Comparison of ENCODE assay signal across 27 cellular contexts in genomic region chr11:68641880-68642279, GRCh38. TPM values are rescaled to one million over a fixed set of nuclear protein-coding genes. Genes with fewer than 3 reads are reported as not detected.
DNase-seq lines count a peak whose midpoint lies in the region; ATAC-seq, FAIRE-seq and TF ChIP-seq lines count a peak whose summit lies in the region.
"Had no signal": no experiment of that assay in that cellular context is flagged by ENCODE, and none has a peak within 500 bp of the region (broad histone marks: within the 10 kb centered on the region; RNA-seq: fewer than 3 reads in every experiment).

No MANE protein-coding gene starts in this region.

- DNase-seq in SK-N-SH = peak; percentile 12
- DNase-seq in 8988T = peak; percentile 5
- peak; percentile 17 for DNase-seq in Karpas-422
- DNase-seq in endodermal cell = peak; percentile 64
- no peak for DNase-seq in cerebellar cortex (ENCODE audit: low spot score)
- DNase-seq in RCC 7860 (ENCODE audit: low spot score) = no peak
- DNase-seq: ACHN; AML-193; BE2C; Calu3; CD4-positive, alpha-beta T cell; COR-L47; DMS53; DMS79 treated with DMSO at 0.1 percent for 48 hours; GF-D8; HCEC 1CT had no signal

- H3K4me3 Mint-ChIP-seq in endodermal cell = no peak overlapping the region
- no peak overlapping the region for H3K4me3 Mint-ChIP-seq in stimulated activated memory B cell treated with anti-CD40 and anti-IgM and Interleukin-4, amounts not matched to agents 10 μg/mL and 1 μg/mL and 100 μg/mL, for 72 hours
- H3K4me3 Mint-ChIP-seq: CD14-positive monocyte; CD4-positive, alpha-beta T cell; GM23338 had no signal

- H4K20me1 ChIP-seq in SK-N-SH (ENCODE audit: insufficient read depth) (no peaks in the 10 kb centered on the region), Karpas-422 (ENCODE audit: insufficient read depth, low read depth, low read length) (no peaks in the 10 kb centered on the region)
- H4K20me1 ChIP-seq: BLaER1 treated with 17β-estradiol and CSF1 and Interleukin-3, amounts not matched to agents 10 nM and 100 nM had no signal

- no peaks in the 10 kb centered on the region for H3K79me2 ChIP-seq in SK-N-SH (ENCODE audit: insufficient read depth)
- H3K79me2 ChIP-seq in Karpas-422 (ENCODE audit: low read length) = no peaks in the 10 kb centered on the region

- no peak overlapping the region for H3K27ac ChIP-seq in SK-N-SH (ENCODE audit: low read depth in 2 of 2, low read length in 1 of 2)
- H3K27ac ChIP-seq in Karpas-422 (ENCODE audit: low read length) = no peak overlapping the region
- H3K27ac ChIP-seq in endodermal cell (ENCODE audit: low read depth, low read length) = no peak overlapping the region
- H3K27ac ChIP-seq: 22Rv1; A549; BLaER1 treated with 17β-estradiol and CSF1 and Interleukin-3, amounts not matched to agents 10 nM and 100 nM had no signal

- H3K4me2 ChIP-seq in SK-N-SH (no peak overlapping the region), Karpas-422 (ENCODE audit: low read depth, low read length, poor library complexity, severe bottlenecking) (no peak overlapping the region)
- H3K4me2 ChIP-seq: A549; BLaER1 treated with 17β-estradiol and CSF1 and Interleukin-3, amounts not matched to agents 10 nM and 100 nM; GM23338 had no signal

- WGBS in SK-N-SH (ENCODE audit: low lambda C conversion rate) = 84% methylated on average over 13 of the region's 15 CpGs
- 96 to 98% methylated on average over 13 to 15 of the region's 15 CpGs for WGBS in endodermal cell (ENCODE audit: insufficient coverage in 1 of 2, insufficient read length in 1 of 2), 2 experiments

- peaks cover 6% of the 10 kb centered on the region for H3K36me3 Mint-ChIP-seq in endodermal cell (ENCODE audit: low read depth)
- no peaks in the 10 kb centered on the region for H3K36me3 Mint-ChIP-seq in stimulated activated memory B cell treated with anti-CD40 and anti-IgM and Interleukin-4, amounts not matched to agents 10 μg/mL and 1 μg/mL and 100 μg/mL, for 72 hours

- no peaks in the 10 kb centered on the region for H3K36me3 ChIP-seq in SK-N-SH (replicated peaks in 1 of 2; ENCODE audit: control insufficient read depth in 1 of 2, insufficient read depth in 2 of 2, low read length in 1 of 2)
- H3K36me3 ChIP-seq in Karpas-422 (ENCODE audit: insufficient read depth, low read length) = no peaks in the 10 kb centered on the region
- no peaks in the 10 kb centered on the region for H3K36me3 ChIP-seq in endodermal cell (ENCODE audit: control insufficient read depth, insufficient read depth, low read length)
- H3K36me3 ChIP-seq: BE2C; BLaER1 treated with 17β-estradiol and CSF1 and Interleukin-3, amounts not matched to agents 10 nM and 100 nM had no signal

- no peaks in the 10 kb centered on the region; a peak in 1 of 4 replicates for H3K4me1 ChIP-seq in SK-N-SH (ENCODE audit: control insufficient read depth in 1 of 2, insufficient read depth in 2 of 2, low read depth in 1 of 2, low read length in 1 of 2)
- no peaks in the 10 kb centered on the region for H3K4me1 ChIP-seq in Karpas-422 (ENCODE audit: low read length)
- no peaks in the 10 kb centered on the region for H3K4me1 ChIP-seq in endodermal cell (ENCODE audit: control insufficient read depth, insufficient read depth, low read length)
- H3K4me1 ChIP-seq: A549; BE2C; BLaER1 treated with 17β-estradiol and CSF1 and Interleukin-3, amounts not matched to agents 10 nM and 100 nM had no signal

- no peak for TF ChIP-seq EP300 in SK-N-SH (IDR thresholded peaks at IDR 0.05; ENCODE audit: borderline replicate concordance in 1 of 2, low read depth in 1 of 2, low read length in 1 of 2)

- TF ChIP-seq CTCF in SK-N-SH (IDR thresholded peaks at IDR 0.05) (no peak), endodermal cell (conservative IDR thresholded peaks at IDR 0.05) (no peak)

- ATAC-seq in SK-N-SH treated with all-trans-retinoic acid at 6 μM for 48 hours = no peak
- no peak for ATAC-seq in stimulated activated memory B cell treated with anti-CD40 and anti-IgM and Interleukin-4, amounts not matched to agents 10 μg/mL and 1 μg/mL and 100 μg/mL, for 72 hours
- ATAC-seq: A549, GM23338 had no signal

- no peaks in the 10 kb centered on the region for H3K27me3 Mint-ChIP-seq in endodermal cell (ENCODE audit: insufficient read depth)
- H3K27me3 Mint-ChIP-seq in stimulated activated memory B cell treated with anti-CD40 and anti-IgM and Interleukin-4, amounts not matched to agents 10 μg/mL and 1 μg/mL and 100 μg/mL, for 72 hours = peaks cover 6% of the 10 kb centered on the region

- H3K27ac Mint-ChIP-seq in endodermal cell = no peak overlapping the region
- no peak overlapping the region for H3K27ac Mint-ChIP-seq in stimulated activated memory B cell treated with anti-CD40 and anti-IgM and Interleukin-4, amounts not matched to agents 10 μg/mL and 1 μg/mL and 100 μg/mL, for 72 hours
- H3K27ac Mint-ChIP-seq: CD14-positive monocyte; CD4-positive, alpha-beta T cell; GM23338 had no signal

- H3K4me3 ChIP-seq in SK-N-SH (ENCODE audit: low read depth in 2 of 2, low read length in 1 of 2) (no peak overlapping the region), Karpas-422 (ENCODE audit: low read length) (no peak overlapping the region), endodermal cell (ENCODE audit: low read length) (no peak overlapping the region)
- H3K4me3 ChIP-seq: A549; BLaER1 treated with 17β-estradiol and CSF1 and Interleukin-3, amounts not matched to agents 10 nM and 100 nM; GM23338 had no signal

- FAIRE-seq in RCC 7860 (lab: Jason Lieb, UNC) = no peak
- FAIRE-seq: A549, GM12891, GM18507, H54 had no signal

- no peak overlapping the region for H2AFZ ChIP-seq in SK-N-SH (ENCODE audit: low read depth)
- H2AFZ ChIP-seq in Karpas-422 (ENCODE audit: low read length) = no peak overlapping the region
- H2AFZ ChIP-seq: GM23338 had no signal

- POLR2A ChIA-PET in SK-N-SH (lab: Yijun Ruan, JAX) = no interaction called here

- peaks cover 15% of the 10 kb centered on the region for H3K4me1 Mint-ChIP-seq in endodermal cell
- no peaks in the 10 kb centered on the region for H3K4me1 Mint-ChIP-seq in stimulated activated memory B cell treated with anti-CD40 and anti-IgM and Interleukin-4, amounts not matched to agents 10 μg/mL and 1 μg/mL and 100 μg/mL, for 72 hours

- TF ChIP-seq RAD21 in SK-N-SH (IDR thresholded peaks at IDR 0.05; ENCODE audit: low read length) = no peak

- H3F3A ChIP-seq in SK-N-SH (replicated peaks; ENCODE audit: insufficient read depth) = no peaks in the 10 kb centered on the region

- CTCF ChIA-PET in SK-N-SH (lab: Yijun Ruan, JAX) = no interaction called here

- H3K9ac ChIP-seq in SK-N-SH (no peak overlapping the region), Karpas-422 (ENCODE audit: low read length) (no peak overlapping the region), endodermal cell (ENCODE audit: extremely low read depth, low read length, poor library complexity, severe bottlenecking) (no peak overlapping the region)
- H3K9ac ChIP-seq: BLaER1 treated with 17β-estradiol and CSF1 and Interleukin-3, amounts not matched to agents 10 nM and 100 nM had no signal

- H3K9me3 ChIP-seq in SK-N-SH (peaks cover 4% of the 10 kb centered on the region), Karpas-422 (ENCODE audit: low read length) (no peaks in the 10 kb centered on the region; the same call in 1 of the 2 replicates), endodermal cell (ENCODE audit: control insufficient read depth, low read length) (peaks cover 12% of the 10 kb centered on the region)

- H3K27me3 ChIP-seq in SK-N-SH (ENCODE audit: insufficient read depth) (peaks cover 7% of the 10 kb centered on the region; the same call in 1 of the 2 replicates), Karpas-422 (ENCODE audit: low read length) (no peaks in the 10 kb centered on the region), endodermal cell (ENCODE audit: control insufficient read depth, insufficient read depth, low read length, poor library complexity, severe bottlenecking) (no peaks in the 10 kb centered on the region)
- H3K27me3 ChIP-seq: BE2C; BLaER1 treated with 17β-estradiol and CSF1 and Interleukin-3, amounts not matched to agents 10 nM and 100 nM had no signal

- peaks cover 19% of the 10 kb centered on the region for H3K9me3 Mint-ChIP-seq in endodermal cell
- peaks cover 10% of the 10 kb centered on the region for H3K9me3 Mint-ChIP-seq in stimulated activated memory B cell treated with anti-CD40 and anti-IgM and Interleukin-4, amounts not matched to agents 10 μg/mL and 1 μg/mL and 100 μg/mL, for 72 hours

- H3K9me2 ChIP-seq in SK-N-SH = no peaks in the 10 kb centered on the region
- no peaks in the 10 kb centered on the region for H3K9me2 ChIP-seq in Karpas-422 (replicated peaks; ENCODE audit: insufficient read depth, low read length)

TF ChIP-seq in SK-N-SH, 30 proteins besides CTCF, POLR2A, EP300 and RAD21 (continues in another document):
- no peak for TF ChIP-seq RFX5 (IDR thresholded peaks at IDR 0.05; ENCODE audit: low read length)
- TF ChIP-seq GATA2 (CRISPR knock-in tag; IDR thresholded peaks at IDR 0.05) = no peak
- TF ChIP-seq FOXM1 (IDR thresholded peaks at IDR 0.05; ENCODE audit: low read depth) = no peak

TF ChIP-seq in SK-N-SH treated with all-trans-retinoic acid at 6 μM for 48 hours, 23 proteins besides CTCF, POLR2A, EP300 and RAD21 (continues in another document):
- TF ChIP-seq ZFP30 (CRISPR knock-in tag; IDR thresholded peaks at IDR 0.05) = no peak
- TF ChIP-seq ZC3H10 (CRISPR knock-in tag; IDR thresholded peaks at IDR 0.05) = no peak
- no peak for TF ChIP-seq ZFP3 (CRISPR knock-in tag; IDR thresholded peaks at IDR 0.05)

RNA-seq across cellular contexts. Expression of gene GAL, which starts 42.5 kb away (rescaled TPM):
- 1.6 and 1.8 TPM in 2 replicates for polyA plus RNA-seq in SK-N-SH (2012; rRNA removed)
- polyA plus RNA-seq in SK-N-SH (2012; cell fraction: cytosol; rRNA removed) = 2.0 and 2.5 TPM in 2 replicates
- polyA plus RNA-seq in SK-N-SH (2012; cell fraction: nucleus; rRNA removed) = 0.44 and 1.1 TPM in 2 replicates
- not detected in 2 replicates for total RNA-seq in Karpas-422 (2014; rRNA removed; shearing (Covaris generic); ENCODE audit: low replicate concordance)
- total RNA-seq in endodermal cell = 100 to 1,000 TPM in 1 of 2 donors, 10 to 100 TPM in 1; 98.9 to 166 TPM
- polyA plus RNA-seq in endodermal cell (2013, experiment 1 of 2) = 67.5 TPM
- 57.8 TPM for polyA plus RNA-seq in endodermal cell (2013, experiment 2 of 2)
- total RNA-seq: CD4-positive, alpha-beta T cell; G401 had no signal
- polyA plus RNA-seq: CD14-positive monocyte had no signal

Comparison
In these comparisons a context has a peak if more than half of its experiments do, and no peak if none do; other contexts are left out.
1. DNase-seq: peak in SK-N-SH (single experiment), 8988T (single experiment), Karpas-422 (single experiment) and endodermal cell (single experiment); none in cerebellar cortex (single experiment) and RCC 7860 (single experiment).
2. RNA of gene GAL, which starts 42.5 kb away (total RNA-seq): 98.9 to 166 TPM in endodermal cell; not detected in Karpas-422; every median in the first group is over 10 times any median in the second.